In genomic region chr5:132489051-132489770, GRCh38 we compare ENCODE assay signal across 8 cellular contexts. TPM values are rescaled to one million over a fixed set of nuclear protein-coding genes. Genes with fewer than 3 reads are reported as not detected.
A peak's percentile ranks its signal among the peaks of the same experiment; 100 is the strongest.
DNase-seq lines count a peak whose midpoint lies in the region; ATAC-seq and TF ChIP-seq lines count a peak whose summit lies in the region.

No MANE protein-coding gene starts in this region.

- intact Hi-C loops in body of pancreas (cut with DNase I), result no loop called here

- H3F3A ChIP-seq in MM.1S (ENCODE audit: insufficient read depth, low read length), result peaks cover 54% of the 10 kb centered on the region

- peak overlapping the region; percentile 71 for H3K4me3 ChIP-seq in BE2C (ENCODE audit: low read depth, low read length)
- peak overlapping the region; percentile 90 for H3K4me3 ChIP-seq in MM.1S (ENCODE audit: low read length)
- peak overlapping the region in 1 of 2 donors; percentile 58 for H3K4me3 ChIP-seq in body of pancreas
- H3K4me3 ChIP-seq in muscle layer of colon (ENCODE audit: low read depth in 1 of 2, low read length in 2 of 2), result peak overlapping the region; percentile 61 to 92

- H3K4me1 ChIP-seq in BE2C (no peaks in the 10 kb centered on the region; the same call in 1 of the 2 replicates), MM.1S (ENCODE audit: low read length) (peaks cover 52% of the 10 kb centered on the region), body of pancreas (peaks cover 32% of the 10 kb centered on the region), muscle layer of colon (ENCODE audit: insufficient read depth, low read length) (peaks cover 60% of the 10 kb centered on the region)

- peaks cover 85% of the 10 kb centered on the region for H3K79me2 ChIP-seq in MM.1S (ENCODE audit: low read length)

- ATAC-seq in body of pancreas, result no peak
- ATAC-seq in GM21423 (IDR thresholded peaks at IDR 0.05; ENCODE audit: unreplicated experiment), result no peak

- TF ChIP-seq POLR2A in body of pancreas (IDR thresholded peaks at IDR 0.05), result no peak

- DNase-seq in BE2C, result no peak
- DNase-seq in MM.1S, result no peak
- peak in 2 of 4 donors; percentile 5 to 11 for DNase-seq in body of pancreas
- DNase-seq in NCI-H2029 treated with DMSO at 0.1 percent for 48 hours (lab: John Stamatoyannopoulos, UW), result no peak
- no peak for DNase-seq in SHP77 treated with DMSO at 0.1 percent for 48 hours (lab: John Stamatoyannopoulos, UW)
- DNase-seq in DMS53 treated with DMSO at 0.1 percent for 48 hours (lab: John Stamatoyannopoulos, UW; ENCODE audit: unreplicated experiment), result no peak

- no peaks in the 10 kb centered on the region for H3K9me3 ChIP-seq in BE2C
- no peaks in the 10 kb centered on the region for H3K9me3 ChIP-seq in MM.1S (replicated peaks; ENCODE audit: insufficient read depth, low read length)
- no peaks in the 10 kb centered on the region for H3K9me3 ChIP-seq in body of pancreas
- H3K9me3 ChIP-seq in muscle layer of colon (ENCODE audit: low read length), result no peaks in the 10 kb centered on the region

- no peaks in the 10 kb centered on the region for H3K9me2 ChIP-seq in MM.1S (replicated peaks; ENCODE audit: insufficient read depth, low read length)

- no peaks in the 10 kb centered on the region for H3K27me3 ChIP-seq in BE2C
- no peaks in the 10 kb centered on the region for H3K27me3 ChIP-seq in MM.1S (replicated peaks; ENCODE audit: insufficient read depth, low read length)
- no peaks in the 10 kb centered on the region for H3K27me3 ChIP-seq in body of pancreas
- no peaks in the 10 kb centered on the region for H3K27me3 ChIP-seq in muscle layer of colon (ENCODE audit: control insufficient read depth in 1 of 2, insufficient read depth in 2 of 2, low read length in 2 of 2)

- 42 to 50% methylated on average over 5 to 10 of the region's 10 CpGs for WGBS in body of pancreas, 2 donors

- TF ChIP-seq CTCF in BE2C (IDR thresholded peaks at IDR 0.05; ENCODE audit: low read depth, low read length) (no peak), MM.1S (IDR thresholded peaks at IDR 0.05; ENCODE audit: low read length) (no peak), body of pancreas (IDR thresholded peaks at IDR 0.05) (no peak)

- H3K27ac ChIP-seq in MM.1S (ENCODE audit: low read length) (peak overlapping the region; percentile 87; the same call in 1 of the 2 replicates), body of pancreas (peak overlapping the region in 3 of 4 donors; percentile 95 to 98 (median 96)), muscle layer of colon (ENCODE audit: low read depth, low read length) (peak overlapping the region; percentile 96)

- H2AFZ ChIP-seq in MM.1S (ENCODE audit: low read length), result no peak overlapping the region

- H3K36me3 ChIP-seq in BE2C (no peaks in the 10 kb centered on the region), MM.1S (replicated peaks; ENCODE audit: insufficient read depth, low read length) (peaks cover 37% of the 10 kb centered on the region), body of pancreas (replicated peaks in 1 of 2; ENCODE audit: insufficient read depth in 1 of 2, low read depth in 2 of 2) (peaks cover 0 to 25% of the 10 kb centered on the region in 2 donors), muscle layer of colon (ENCODE audit: insufficient read depth, low read length) (peaks cover 48% of the 10 kb centered on the region)

- H4K20me1 ChIP-seq in MM.1S (ENCODE audit: insufficient read depth, low read length), result peaks cover 45% of the 10 kb centered on the region

- H3K9ac ChIP-seq in MM.1S (ENCODE audit: low read length), result peak overlapping the region; percentile 97
- peak overlapping the region; percentile 39 for H3K9ac ChIP-seq in muscle layer of colon (ENCODE audit: low read length)

- peak overlapping the region; percentile 91 for H3K4me2 ChIP-seq in MM.1S (ENCODE audit: low read depth, low read length)

RNA-seq across cellular contexts. Expression of gene IRF1, which starts 1.4 kb away (rescaled TPM):
- polyA plus RNA-seq in BE2C (2012; ENCODE audit: insufficient read depth, insufficient read length, low read depth), result 22.5 TPM
- total RNA-seq in body of pancreas, result 10 to 100 TPM; 12.2 to 15.5 TPM

RNA-seq across cellular contexts. Expression of gene IL5, which starts 54.1 kb away (rescaled TPM):
- polyA plus RNA-seq in BE2C (2012; ENCODE audit: insufficient read depth, insufficient read length, low read depth), result 1.3 TPM
- total RNA-seq in body of pancreas, result not detected
